29 cellular contexts compared by ENCODE assay signal in genomic region chr13:85588359-85588758, GRCh38.
"Had no signal": no experiment of that assay in that cellular context is flagged by ENCODE, and none has a peak within 500 bp of the region (broad histone marks: within the 10 kb centered on the region; RNA-seq: fewer than 3 reads in every experiment).

No MANE protein-coding gene starts in this region.

- H3K27ac Mint-ChIP-seq: activated CD4-positive, alpha-beta T cell treated with anti-CD3 and anti-CD28 coated beads, Interleukin-2, amount 10 ng/mL, durations not matched to agents 7 days and 5 days; activated CD8-positive, alpha-beta memory T cell treated with anti-CD3 and anti-CD28 coated beads, Interleukin-2, amount 10 ng/mL, durations not matched to agents 7 days and 5 days; activated CD8-positive, alpha-beta T cell treated with anti-CD3 and anti-CD28 coated beads for 36 hours; activated naive CD4-positive, alpha-beta T cell treated with anti-CD3 and anti-CD28 coated beads, Interleukin-2, amount 50 U/mL, for 72 hours; activated T-helper 2 cell treated with anti-CD3 and anti-CD28 coated beads, Interferon-gamma antibody, Interleukin-2, Interleukin-4, amounts not matched to agents 10 μg/mL and 5 μg/mL and 100 μg/mL, durations not matched to agents 14 hours and 24 hours and 36 hours; immature natural killer cell; naive thymus-derived CD4-positive, alpha-beta T cell; progenitor cell of endocrine pancreas; stimulated activated effector memory CD8-positive, alpha-beta T cell treated with anti-CD3 and anti-CD28 coated beads, Interleukin-12 subunit alpha, Interleukin-12 subunit beta, amount 100 ng/mL, for 72 hours; stimulated activated naive CD8-positive, alpha-beta T cell treated with anti-CD3 and anti-CD28 coated beads, Interleukin-15, Interleukin-2, amounts not matched to agents 100 ng/mL and 50 ng/mL, for 24 hours; T-helper 17 cell had no signal

- FAIRE-seq: colon, kidney had no signal

- H3K27ac ChIP-seq: gastrocnemius medialis, ovary, right lobe of liver, upper lobe of left lung, vagina had no signal

- H3K36me3 Mint-ChIP-seq: activated CD8-positive, alpha-beta memory T cell treated with anti-CD3 and anti-CD28 coated beads, Interleukin-2, amount 10 ng/mL, durations not matched to agents 7 days and 5 days; activated naive CD4-positive, alpha-beta T cell treated with anti-CD3 and anti-CD28 coated beads, Interleukin-2, amount 50 U/mL, for 72 hours; immature natural killer cell; naive thymus-derived CD4-positive, alpha-beta T cell; stimulated activated effector memory CD8-positive, alpha-beta T cell treated with anti-CD3 and anti-CD28 coated beads, Interleukin-12 subunit alpha, Interleukin-12 subunit beta, amount 100 ng/mL, for 72 hours had no signal

- DNase-seq: activated CD4-positive, alpha-beta T cell treated with anti-CD3 and anti-CD28 coated beads for 1 hour; activated CD4-positive, alpha-beta T cell treated with anti-CD3 and anti-CD28 coated beads, Interleukin-2, amount 10 ng/mL, durations not matched to agents 7 days and 5 days; activated CD8-positive, alpha-beta memory T cell treated with anti-CD3 and anti-CD28 coated beads, Interleukin-2, amount 10 ng/mL, durations not matched to agents 7 days and 5 days; activated CD8-positive, alpha-beta T cell treated with anti-CD3 and anti-CD28 coated beads for 36 hours; activated naive CD4-positive, alpha-beta T cell; activated T-cell treated with anti-CD3 and anti-CD28 coated beads, Interleukin-2, amount 50 U/mL, for 48 hours; dermis blood vessel endothelial cell; effector CD4-positive, alpha-beta T cell; gastrocnemius medialis; glutamatergic neuron; immature natural killer cell; kidney; left colon; mammary epithelial cell; naive thymus-derived CD4-positive, alpha-beta T cell; ovary; right lobe of liver; stimulated activated CD4-positive, alpha-beta T cell treated with anti-CD3 and anti-CD28 coated beads, Interleukin-12 subunit alpha, Interleukin-12 subunit beta, amount 100 ng/mL, for 4 hours; stimulated activated CD4-positive, alpha-beta T cell treated with anti-CD3 and anti-CD28 coated beads, Interleukin-4, amount 100 ng/mL, for 1 hour; substantia nigra; T-helper 17 cell; upper lobe of left lung had no signal

- H3K4me3 ChIP-seq: gastrocnemius medialis, ovary, right lobe of liver, upper lobe of left lung, vagina had no signal

- H3K36me3 ChIP-seq: gastrocnemius medialis, ovary, right lobe of liver, upper lobe of left lung, vagina had no signal

- H3K9me3 ChIP-seq: gastrocnemius medialis, ovary, right lobe of liver, upper lobe of left lung, vagina had no signal

- H3K4me3 Mint-ChIP-seq: activated CD4-positive, alpha-beta T cell treated with anti-CD3 and anti-CD28 coated beads, Interleukin-2, amount 10 ng/mL, durations not matched to agents 7 days and 5 days; activated CD8-positive, alpha-beta memory T cell treated with anti-CD3 and anti-CD28 coated beads, Interleukin-2, amount 10 ng/mL, durations not matched to agents 7 days and 5 days; activated CD8-positive, alpha-beta T cell treated with anti-CD3 and anti-CD28 coated beads for 36 hours; immature natural killer cell; naive thymus-derived CD4-positive, alpha-beta T cell; stimulated activated effector memory CD8-positive, alpha-beta T cell treated with anti-CD3 and anti-CD28 coated beads, Interleukin-12 subunit alpha, Interleukin-12 subunit beta, amount 100 ng/mL, for 72 hours; stimulated activated naive CD8-positive, alpha-beta T cell treated with anti-CD3 and anti-CD28 coated beads, Interleukin-15, Interleukin-2, amounts not matched to agents 100 ng/mL and 50 ng/mL, for 24 hours; T-helper 17 cell had no signal

- H3K27me3 Mint-ChIP-seq: activated CD4-positive, alpha-beta T cell treated with anti-CD3 and anti-CD28 coated beads, Interleukin-2, amount 10 ng/mL, durations not matched to agents 7 days and 5 days; activated CD8-positive, alpha-beta memory T cell treated with anti-CD3 and anti-CD28 coated beads, Interleukin-2, amount 10 ng/mL, durations not matched to agents 7 days and 5 days; activated CD8-positive, alpha-beta T cell treated with anti-CD3 and anti-CD28 coated beads for 36 hours; naive thymus-derived CD4-positive, alpha-beta T cell; progenitor cell of endocrine pancreas; stimulated activated naive CD8-positive, alpha-beta T cell treated with anti-CD3 and anti-CD28 coated beads, Interleukin-15, Interleukin-2, amounts not matched to agents 100 ng/mL and 50 ng/mL, for 24 hours; T-helper 17 cell had no signal

- ATAC-seq: activated CD8-positive, alpha-beta memory T cell treated with anti-CD3 and anti-CD28 coated beads, Interleukin-2, amount 10 ng/mL, durations not matched to agents 7 days and 5 days; activated CD8-positive, alpha-beta T cell treated with anti-CD3 and anti-CD28 coated beads for 36 hours; activated naive CD4-positive, alpha-beta T cell treated with anti-CD3 and anti-CD28 coated beads, Interleukin-2, amount 50 U/mL, for 72 hours; gastrocnemius medialis; left colon; naive thymus-derived CD4-positive, alpha-beta T cell; right lobe of liver; stimulated activated effector memory CD8-positive, alpha-beta T cell treated with anti-CD3 and anti-CD28 coated beads, Interleukin-12 subunit alpha, Interleukin-12 subunit beta, amount 100 ng/mL, for 72 hours; T-helper 17 cell had no signal

- H3K4me1 Mint-ChIP-seq: activated CD4-positive, alpha-beta T cell treated with anti-CD3 and anti-CD28 coated beads, Interleukin-2, amount 10 ng/mL, durations not matched to agents 7 days and 5 days; activated CD8-positive, alpha-beta memory T cell treated with anti-CD3 and anti-CD28 coated beads, Interleukin-2, amount 10 ng/mL, durations not matched to agents 7 days and 5 days; immature natural killer cell; naive thymus-derived CD4-positive, alpha-beta T cell; stimulated activated effector memory CD8-positive, alpha-beta T cell treated with anti-CD3 and anti-CD28 coated beads, Interleukin-12 subunit alpha, Interleukin-12 subunit beta, amount 100 ng/mL, for 72 hours; T-helper 17 cell had no signal

- H3K4me1 ChIP-seq: gastrocnemius medialis, right lobe of liver, upper lobe of left lung, vagina had no signal

- H3K27me3 ChIP-seq: gastrocnemius medialis, ovary, right lobe of liver, upper lobe of left lung, vagina had no signal
